8 cellular contexts compared by ENCODE assay signal in the genomic region with DNA sequence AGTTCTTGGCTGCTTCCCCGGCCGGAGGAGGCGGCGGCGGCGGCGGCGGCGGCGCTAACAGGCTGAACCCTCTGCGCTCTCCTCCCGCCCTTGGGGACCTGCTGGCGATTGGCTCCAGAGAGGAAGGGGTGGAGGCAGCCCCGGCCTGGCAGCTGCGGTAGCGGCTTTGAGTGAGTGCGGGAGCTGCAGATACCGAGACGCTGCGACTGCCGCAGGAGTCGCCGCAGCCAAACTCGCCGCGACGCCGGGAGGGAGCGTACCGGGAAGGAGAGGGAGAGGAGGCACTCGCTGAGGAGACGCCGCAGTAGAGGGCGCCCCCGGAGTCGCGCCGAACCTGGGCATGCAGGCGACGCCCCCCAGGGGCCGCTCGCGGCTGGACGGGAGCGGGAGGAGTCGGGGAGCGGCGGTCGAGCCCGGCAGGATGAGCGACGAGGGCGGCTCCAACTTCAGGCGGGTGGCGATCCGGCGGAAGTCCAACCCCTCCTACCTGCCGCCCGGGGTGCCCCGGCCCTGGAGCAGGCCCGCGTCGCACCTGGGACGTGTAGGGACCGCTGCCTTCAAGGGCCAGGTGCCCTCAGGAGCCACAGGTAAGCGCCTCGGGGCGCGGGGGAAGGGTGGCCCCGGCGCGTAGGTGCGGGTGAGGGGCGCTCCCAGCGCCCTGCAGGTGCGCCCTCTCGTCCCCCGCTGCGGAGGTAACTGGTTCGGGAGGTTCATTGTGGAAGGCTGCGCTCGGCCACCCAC. TPM values are rescaled to one million over a fixed set of nuclear protein-coding genes. Genes with fewer than 3 reads are reported as not detected.
DNase-seq lines count a peak whose midpoint lies in the region; ATAC-seq, FAIRE-seq and TF ChIP-seq lines count a peak whose summit lies in the region.

A gene (plus strand): TSS at position 186 of the 741 bp plus-strand sequence.

- WGBS in esophagus, 2 donors, result 0 to 1% methylated on average over 53 to 82 of the region's 82 CpGs

- H3K4me1 ChIP-seq in esophagus (ENCODE audit: control insufficient read depth in 2 of 2, insufficient read depth in 2 of 2, low read length in 1 of 2) (no peaks in the 10 kb centered on the region), mononuclear cell (ENCODE audit: insufficient read depth, low read length) (peaks cover 44% of the 10 kb centered on the region)

- TF ChIP-seq CTCF in D721Med (IDR thresholded peaks at IDR 0.05; ENCODE audit: insufficient read depth, missing control alignments) (peak; percentile 35), HL-60 (IDR thresholded peaks at IDR 0.05; ENCODE audit: insufficient read depth, low read length) (no peak)

- ATAC-seq in GM21367 (IDR thresholded peaks at IDR 0.05; ENCODE audit: unreplicated experiment), result peak; percentile 92

- H3K36me3 ChIP-seq in esophagus (ENCODE audit: control insufficient read depth in 2 of 2, insufficient read depth in 2 of 2, low read length in 1 of 2), result peaks cover 0 to 2% of the 10 kb centered on the region in 2 donors

- DNase-seq in D721Med (ENCODE audit: insufficient read length, low spot score) (peak; percentile 66), HL-60 (ENCODE audit: low read depth in 1 of 2, low spot score in 1 of 2) (peak; percentile 32 to 86), NCI-H748 (lab: John Stamatoyannopoulos, UW; ENCODE audit: unreplicated experiment) (peak; percentile 92)
- peak; percentile 28 for DNase-seq in activated CD8-positive, alpha-beta memory T cell treated with anti-CD3 and anti-CD28 coated beads, Interleukin-2, amount 50 U/mL, for 4 hours
- peak; percentile 41 for DNase-seq in stimulated activated naive CD4-positive, alpha-beta T cell treated with Interleukin-2 at 50 U/mL for 16 hours (lab: John Stamatoyannopoulos, UW)

- H3K4me3 ChIP-seq in HL-60 (replicated peaks; ENCODE audit: insufficient read depth, low read length) (peak within 1 kb of the TSS; percentile 72), esophagus (ENCODE audit: low read depth in 1 of 2, low read length in 2 of 2) (peak within 1 kb of the TSS; percentile 56 to 83), mononuclear cell (ENCODE audit: low read length) (peak within 1 kb of the TSS; percentile 44)

- FAIRE-seq in D721Med (lab: Jason Lieb, UNC), result no peak

- no peaks in the 10 kb centered on the region for H3K9me3 ChIP-seq in esophagus (ENCODE audit: control insufficient read depth in 2 of 2, insufficient read depth in 1 of 2, low read depth in 1 of 2, low read length in 1 of 2)
- no peaks in the 10 kb centered on the region for H3K9me3 ChIP-seq in mononuclear cell (ENCODE audit: low read depth, low read length)

- H3K27ac ChIP-seq in HL-60 (replicated peaks), result no peak within 1 kb of the TSS
- peak within 1 kb of the TSS; percentile 93 to 98 for H3K27ac ChIP-seq in esophagus (ENCODE audit: low read depth in 2 of 2, low read length in 1 of 2)

- H3K27me3 ChIP-seq in HL-60 (ENCODE audit: insufficient read depth, poor library complexity, severe bottlenecking), result peaks cover 10% of the 10 kb centered on the region
- no peaks in the 10 kb centered on the region for H3K27me3 ChIP-seq in esophagus (ENCODE audit: control insufficient read depth in 1 of 2, insufficient read depth in 2 of 2, low read length in 2 of 2)
- peaks cover 43% of the 10 kb centered on the region for H3K27me3 ChIP-seq in mononuclear cell (ENCODE audit: insufficient read depth, low read length)

RNA-seq across cellular contexts. Expression of the gene that starts here (rescaled TPM):
- 1 to 10 TPM; 3.7 to 4.6 TPM for polyA plus RNA-seq in esophagus
- total RNA-seq in mononuclear cell, result 17.3 TPM

Comparison
In these comparisons a context has a peak if more than half of its experiments do, and no peak if none do; other contexts are left out.
1. DNase-seq: peak in every context shown above with its lines; median percentile 92 in NCI-H748; 66 in D721Med; 59 in HL-60; 41 in stimulated activated naive CD4-positive, alpha-beta T cell treated with Interleukin-2 at 50 U/mL for 16 hours; 28 in activated CD8-positive, alpha-beta memory T cell treated with anti-CD3 and anti-CD28 coated beads, Interleukin-2, amount 50 U/mL, for 4 hours.